8 cellular contexts compared by ENCODE assay signal in genomic region chr5:132747064-132747692, GRCh38. TPM values are rescaled to one million over a fixed set of nuclear protein-coding genes. Genes with fewer than 3 reads are reported as not detected.
DNase-seq lines count a peak whose midpoint lies in the region; ATAC-seq and TF ChIP-seq lines count a peak whose summit lies in the region.

Gene CCNI2, plus strand, starts transcription at chr5:132747426. Its CDS starts 70 bp downstream, at chr5:132747496.

- H3K9ac ChIP-seq in mucosa of rectum (ENCODE audit: low read depth in 1 of 2, low read length in 2 of 2) = peak within 1 kb of the TSS; percentile 15 to 79

- CTCF ChIA-PET in activated CD4-positive, alpha-beta T cell treated with anti-CD3 and anti-CD28 coated beads for 36 hours (lab: Charles Lee) = interaction anchor here (0.5 to 1.7 kb wide), 11 partner anchors 9 to 283 kb away, joined by 3 to 11 read pairs (median 3); partner anchors contain the start of gene KIF3A

- intact Hi-C loops in activated CD4-positive, alpha-beta T cell treated with anti-CD3 and anti-CD28 coated beads for 36 hours (cut with DNase I, micrococcal nuclease) = loop anchor here (1.0 to 2.0 kb wide), 2 partner anchors 10 to 74 kb away; partner anchors contain the start of gene KIF3A (in 1 of the 2)
- intact Hi-C loops in dorsolateral prefrontal cortex (cut with DNase I) = loop anchor here (5.0 to 10.0 kb wide), 2 partner anchors 75 to 222 kb away; no protein-coding TSS in a partner anchor

- no peaks in the 10 kb centered on the region for H3K9me3 Mint-ChIP-seq in activated CD4-positive, alpha-beta T cell treated with anti-CD3 and anti-CD28 coated beads for 36 hours (ENCODE audit: low read depth)
- H3K9me3 Mint-ChIP-seq in stimulated activated effector memory CD8-positive, alpha-beta T cell treated with anti-CD3 and anti-CD28 coated beads, Interleukin-12 subunit alpha, Interleukin-12 subunit beta, amount 100 ng/mL, for 72 hours = no peaks in the 10 kb centered on the region

- H3K4me3 ChIP-seq in dorsolateral prefrontal cortex (peak within 1 kb of the TSS; percentile 33 to 79 (median 64)), mucosa of rectum (ENCODE audit: low read length in 2 of 2) (peak within 1 kb of the TSS; percentile 65 to 70)

- H3K4me1 ChIP-seq in mucosa of rectum (ENCODE audit: control insufficient read depth in 2 of 2, insufficient read depth in 2 of 2, low read length in 2 of 2) = peaks cover 0 to 6% of the 10 kb centered on the region in 2 donors

- H3K9me3 ChIP-seq in mucosa of rectum (ENCODE audit: control insufficient read depth in 2 of 2, low read length in 2 of 2) = no peaks in the 10 kb centered on the region

- H3K4me1 Mint-ChIP-seq in activated CD4-positive, alpha-beta T cell treated with anti-CD3 and anti-CD28 coated beads for 36 hours = peaks cover 20% of the 10 kb centered on the region
- peaks cover 30% of the 10 kb centered on the region for H3K4me1 Mint-ChIP-seq in stimulated activated effector memory CD8-positive, alpha-beta T cell treated with anti-CD3 and anti-CD28 coated beads, Interleukin-12 subunit alpha, Interleukin-12 subunit beta, amount 100 ng/mL, for 72 hours

- no peak within 1 kb of the TSS for H3K27ac Mint-ChIP-seq in activated CD4-positive, alpha-beta T cell treated with anti-CD3 and anti-CD28 coated beads for 36 hours
- H3K27ac Mint-ChIP-seq in stimulated activated effector memory CD8-positive, alpha-beta T cell treated with anti-CD3 and anti-CD28 coated beads, Interleukin-12 subunit alpha, Interleukin-12 subunit beta, amount 100 ng/mL, for 72 hours = peak within 1 kb of the TSS; percentile 40

- H3K27ac ChIP-seq in dorsolateral prefrontal cortex (peak within 1 kb of the TSS in 58 of 59 donors; percentile 8 to 89 (median 73)), mucosa of rectum (ENCODE audit: low read depth in 2 of 2, low read length in 2 of 2) (peak within 1 kb of the TSS; percentile 73 to 76)

- H3K27me3 ChIP-seq in dorsolateral prefrontal cortex (no peaks in the 10 kb centered on the region), mucosa of rectum (ENCODE audit: control insufficient read depth in 2 of 2, insufficient read depth in 2 of 2, low read length in 2 of 2) (no peaks in the 10 kb centered on the region)

- peak in 17 of 56 donors; percentile 1 to 50 (median 26) for TF ChIP-seq CTCF in dorsolateral prefrontal cortex (IDR thresholded peaks at IDR 0.05 in 54 of 56, conservative IDR thresholded peaks at IDR 0.05 in 2 of 56; ENCODE audit: low read depth in 1 of 56, partially characterized antibody in 56 of 56)

- peak within 1 kb of the TSS; percentile 68 for H3K4me3 Mint-ChIP-seq in activated CD4-positive, alpha-beta T cell treated with anti-CD3 and anti-CD28 coated beads for 36 hours
- H3K4me3 Mint-ChIP-seq in stimulated activated effector memory CD8-positive, alpha-beta T cell treated with anti-CD3 and anti-CD28 coated beads, Interleukin-12 subunit alpha, Interleukin-12 subunit beta, amount 100 ng/mL, for 72 hours = peak within 1 kb of the TSS; percentile 66

- no peaks in the 10 kb centered on the region for H3K36me3 ChIP-seq in mucosa of rectum (ENCODE audit: control insufficient read depth in 2 of 2, insufficient read depth in 2 of 2, low read length in 2 of 2)

- DNase-seq in EL (peak; percentile 43), dorsolateral prefrontal cortex (no peak), globus pallidus (ENCODE audit: low spot score) (no peak)
- peak; percentile 72 for DNase-seq in activated CD4-positive, alpha-beta T cell treated with anti-CD3 and anti-CD28 coated beads for 36 hours
- peak; percentile 51 to 77 for DNase-seq in stimulated activated effector memory CD8-positive, alpha-beta T cell treated with anti-CD3 and anti-CD28 coated beads, Interleukin-12 subunit alpha, Interleukin-12 subunit beta, amount 100 ng/mL, for 72 hours (ENCODE audit: low spot score in 2 of 2)

- ATAC-seq in HG02610 (IDR thresholded peaks at IDR 0.05; ENCODE audit: unreplicated experiment) (peak; percentile 53), HG02981 (IDR thresholded peaks at IDR 0.05; ENCODE audit: unreplicated experiment) (no peak)
- peak; percentile 70 for ATAC-seq in activated CD4-positive, alpha-beta T cell treated with anti-CD3 and anti-CD28 coated beads for 36 hours
- ATAC-seq in stimulated activated effector memory CD8-positive, alpha-beta T cell treated with anti-CD3 and anti-CD28 coated beads, Interleukin-12 subunit alpha, Interleukin-12 subunit beta, amount 100 ng/mL, for 72 hours = peak; percentile 82

- peaks cover 9% of the 10 kb centered on the region for H3K36me3 Mint-ChIP-seq in activated CD4-positive, alpha-beta T cell treated with anti-CD3 and anti-CD28 coated beads for 36 hours (ENCODE audit: low read depth)
- peaks cover 20% of the 10 kb centered on the region for H3K36me3 Mint-ChIP-seq in stimulated activated effector memory CD8-positive, alpha-beta T cell treated with anti-CD3 and anti-CD28 coated beads, Interleukin-12 subunit alpha, Interleukin-12 subunit beta, amount 100 ng/mL, for 72 hours

- POLR2A ChIA-PET in activated CD4-positive, alpha-beta T cell treated with anti-CD3 and anti-CD28 coated beads for 36 hours (lab: Charles Lee) = interaction anchor here (0.6 to 1.4 kb wide), 6 partner anchors 9 to 106 kb away, joined by 3 to 5 read pairs (median 3); no protein-coding TSS in a partner anchor

- H3K27me3 Mint-ChIP-seq in activated CD4-positive, alpha-beta T cell treated with anti-CD3 and anti-CD28 coated beads for 36 hours = no peaks in the 10 kb centered on the region

RNA-seq across cellular contexts. Expression of gene CCNI2, which starts in this region (rescaled TPM):
- 1 to 10 TPM; 4.3 to 4.6 TPM for total RNA-seq in activated CD4-positive, alpha-beta T cell treated with anti-CD3 and anti-CD28 coated beads for 36 hours
- 1 to 10 TPM in 83 of 120 experiments, under 1 TPM in 36, not detected in 1; 0.26 to 4.5 (median 1.5) TPM for total RNA-seq in dorsolateral prefrontal cortex

Comparison
In these comparisons a context has a peak if more than half of its experiments do, and no peak if none do; other contexts are left out.
1. DNase-seq: peak in EL (single experiment), activated CD4-positive, alpha-beta T cell treated with anti-CD3 and anti-CD28 coated beads for 36 hours (single experiment) and stimulated activated effector memory CD8-positive, alpha-beta T cell treated with anti-CD3 and anti-CD28 coated beads, Interleukin-12 subunit alpha, Interleukin-12 subunit beta, amount 100 ng/mL, for 72 hours (2 of 2); none in dorsolateral prefrontal cortex (0 of 10) and globus pallidus (single experiment).